ENCODE assay signal across 1 cellular context in genomic region chr4:141307241-141307689, GRCh38.
TF ChIP-seq lines count a peak whose summit lies in the region.

No MANE protein-coding gene starts in this region.

TF ChIP-seq in GM12878, 131 proteins besides CTCF, POLR2A, EP300 and RAD21 (continued from another document and continues in another):
- no peak for TF ChIP-seq BCLAF1 (IDR thresholded peaks at IDR 0.05)
- TF ChIP-seq MEF2B (IDR thresholded peaks at IDR 0.05; ENCODE audit: partially characterized antibody, poor library complexity, severe bottlenecking), result peak; percentile 51
- 0 out of 2 replicates have a peak, but pooled peaks have one; percentile 35 for TF ChIP-seq STAT3 (IDR thresholded peaks at IDR 0.05; ENCODE audit: low read depth, low read length)
- no peak for TF ChIP-seq SUPT20H (IDR thresholded peaks at IDR 0.05; ENCODE audit: borderline replicate concordance, control insufficient read depth, low read depth, low read length)
- TF ChIP-seq CUX1 (IDR thresholded peaks at IDR 0.05; ENCODE audit: insufficient replicate concordance, low read depth, low read length), result no peak
- TF ChIP-seq FOS (IDR thresholded peaks at IDR 0.05; ENCODE audit: borderline replicate concordance, extremely low read depth, insufficient read length), result no peak
- no peak for TF ChIP-seq ATF3 (IDR thresholded peaks at IDR 0.05; ENCODE audit: borderline replicate concordance, extremely low read depth, low read depth, low read length)
- TF ChIP-seq RCOR1 (conservative IDR thresholded peaks at IDR 0.05; ENCODE audit: low read depth, low read length), result peak; percentile 98
- TF ChIP-seq CHD2 (IDR thresholded peaks at IDR 0.05; ENCODE audit: borderline replicate concordance, low read depth, low read length), result peak; percentile 74; the same call in 1 of the 2 replicates
- no peak for TF ChIP-seq KDM1A (IDR thresholded peaks at IDR 0.05; ENCODE audit: borderline replicate concordance)
- peak; percentile 84 for TF ChIP-seq NFIC (IDR thresholded peaks at IDR 0.05; ENCODE audit: low read depth, low read length)
- peak; percentile 80 for TF ChIP-seq RFX5 (IDR thresholded peaks at IDR 0.05; ENCODE audit: low read depth, low read length)
- TF ChIP-seq RUNX3 (IDR thresholded peaks at IDR 0.05; ENCODE audit: low read length), result peak; percentile 99
- TF ChIP-seq LARP7 (IDR thresholded peaks at IDR 0.05), result peak; percentile 45; the same call in 1 of the 2 replicates
- TF ChIP-seq SMAD5 (IDR thresholded peaks at IDR 0.05; ENCODE audit: low read depth), result no peak
- no peak for TF ChIP-seq ZBTB40 (IDR thresholded peaks at IDR 0.05; ENCODE audit: borderline replicate concordance)
- no peak for TF ChIP-seq E2F4 (IDR thresholded peaks at IDR 0.05; ENCODE audit: low read depth, low read length)
- no peak for TF ChIP-seq POLR2AphosphoS2 (IDR thresholded peaks at IDR 0.05; ENCODE audit: low read depth, low read length)
- no peak for TF ChIP-seq SUZ12 (IDR thresholded peaks at IDR 0.05; ENCODE audit: unreplicated experiment)
- TF ChIP-seq ATF2 (IDR thresholded peaks at IDR 0.05; ENCODE audit: low read length), result peak; percentile 59
- TF ChIP-seq BCL3 (IDR thresholded peaks at IDR 0.05; ENCODE audit: borderline replicate concordance, insufficient read depth, low read depth, low read length, poor library complexity, severe bottlenecking), result no peak
- TF ChIP-seq ZNF592 (IDR thresholded peaks at IDR 0.05), result no peak
- peak; percentile 89 for TF ChIP-seq TBL1XR1 (IDR thresholded peaks at IDR 0.05; ENCODE audit: low read depth, low read length)
- peak; percentile 65 for TF ChIP-seq ATF7 (IDR thresholded peaks at IDR 0.05; ENCODE audit: low read depth)
- TF ChIP-seq HDAC2 (IDR thresholded peaks at IDR 0.05), result no peak
- TF ChIP-seq MLLT1 (IDR thresholded peaks at IDR 0.05), result peak; percentile 99
- no peak for TF ChIP-seq NFXL1 (IDR thresholded peaks at IDR 0.05; ENCODE audit: borderline replicate concordance)
- 0 out of 2 replicates have a peak, but pooled peaks have one; percentile 22 for TF ChIP-seq RB1 (IDR thresholded peaks at IDR 0.05; ENCODE audit: borderline replicate concordance)
- TF ChIP-seq SPI1 (IDR thresholded peaks at IDR 0.05; ENCODE audit: borderline replicate concordance, insufficient read depth, low read depth, low read length), result no peak
- TF ChIP-seq CEBPB (IDR thresholded peaks at IDR 0.05; ENCODE audit: borderline replicate concordance in 1 of 2, low read depth in 2 of 2, low read length in 2 of 2), result no peak
- no peak for TF ChIP-seq HDGF (IDR thresholded peaks at IDR 0.05)
